25 cellular contexts compared by ENCODE assay signal in the genomic region with DNA sequence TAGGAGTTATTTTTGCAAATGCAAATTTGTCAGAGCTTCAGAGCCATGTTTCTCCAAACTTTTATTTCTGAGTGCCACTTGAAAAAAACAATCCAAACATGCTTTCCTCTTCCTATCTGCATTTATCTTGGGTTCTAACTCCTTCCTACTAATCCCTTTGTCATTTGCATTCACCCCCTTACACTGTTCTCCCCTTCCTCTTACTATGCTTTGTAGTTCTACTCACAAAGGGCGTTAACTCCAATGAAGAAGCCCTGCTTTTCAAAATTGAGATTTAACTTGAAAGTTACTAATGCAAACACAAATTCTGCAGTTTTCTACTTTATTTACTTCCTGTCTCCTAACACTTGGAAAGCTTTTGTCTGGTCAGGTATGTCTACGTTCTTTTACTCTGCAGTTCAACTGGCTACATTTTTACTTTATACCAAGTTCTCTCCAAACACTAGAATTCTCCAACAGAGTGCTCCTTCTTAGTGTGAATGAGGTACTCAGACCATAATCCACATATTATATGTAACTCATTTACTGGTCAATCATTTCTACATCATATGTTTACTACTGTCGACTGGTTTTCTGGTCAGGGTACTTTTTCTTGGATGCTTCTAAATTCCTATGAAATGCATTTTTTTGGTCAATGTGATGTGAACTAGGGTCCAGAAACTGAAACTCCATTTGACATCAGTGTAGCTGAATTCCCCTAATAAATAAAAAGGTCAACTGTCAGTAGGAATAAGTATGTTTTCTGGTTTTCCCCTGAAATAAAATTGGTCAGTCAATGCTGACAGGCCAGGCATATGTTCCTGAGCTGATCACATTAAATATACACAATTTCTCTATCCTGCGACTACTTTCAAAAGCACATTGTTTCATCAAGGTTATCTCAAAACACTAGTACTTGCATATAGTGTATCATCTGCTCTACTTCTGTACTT. TPM values are rescaled to one million over a fixed set of nuclear protein-coding genes. Genes with fewer than 3 reads are reported as not detected.
DNase-seq lines count a peak whose midpoint lies in the region; ATAC-seq and TF ChIP-seq lines count a peak whose summit lies in the region.
"Had no signal": no experiment of that assay in that cellular context is flagged by ENCODE, and none has a peak within 500 bp of the region (broad histone marks: within the 10 kb centered on the region; RNA-seq: fewer than 3 reads in every experiment).

No MANE protein-coding gene starts in this region.

- H3K9me3 ChIP-seq in Caco-2, result no peaks in the 10 kb centered on the region
- H3K9me3 ChIP-seq: body of pancreas, colonic mucosa had no signal

- peak overlapping the region; percentile 6 for H3K27ac Mint-ChIP-seq in T-helper 2 cell treated with Interferon-gamma antibody and Interleukin-4, amounts not matched to agents 5 μg/mL and 100 μg/mL, for 36 hours
- H3K27ac Mint-ChIP-seq in Caco-2 (ENCODE audit: unreplicated experiment) (peak overlapping the region; percentile 23), mesothelial cell of epicardium (peak overlapping the region; percentile 43)
- peak overlapping the region; percentile 73 for H3K27ac Mint-ChIP-seq in activated naive CD8-positive, alpha-beta T cell

- no peaks in the 10 kb centered on the region for H3K27me3 Mint-ChIP-seq in T-helper 2 cell treated with Interferon-gamma antibody and Interleukin-4, amounts not matched to agents 5 μg/mL and 100 μg/mL, for 36 hours (ENCODE audit: low read depth)
- H3K27me3 Mint-ChIP-seq in Caco-2 (ENCODE audit: insufficient read depth, unreplicated experiment) (no peaks in the 10 kb centered on the region), mesothelial cell of epicardium (ENCODE audit: low read depth) (no peaks in the 10 kb centered on the region)
- H3K27me3 Mint-ChIP-seq in activated naive CD8-positive, alpha-beta T cell, result no peaks in the 10 kb centered on the region
- H3K27me3 Mint-ChIP-seq: B cell; naive thymus-derived CD8-positive, alpha-beta T cell had no signal

- H3K27me3 ChIP-seq in Caco-2 (replicated peaks; ENCODE audit: control insufficient read depth, insufficient read depth, low read length), result no peaks in the 10 kb centered on the region
- H3K27me3 ChIP-seq: body of pancreas, colonic mucosa had no signal

- intact Hi-C loops in Caco-2 (cut with micrococcal nuclease; ENCODE audit: unreplicated experiment), result no loop called here

- CTCF ChIA-PET in Caco-2 (lab: Charles Lee), result no interaction called here

- H3K4me3 Mint-ChIP-seq in T-helper 2 cell treated with Interferon-gamma antibody and Interleukin-4, amounts not matched to agents 5 μg/mL and 100 μg/mL, for 36 hours, result no peak overlapping the region
- no peak overlapping the region for H3K4me3 Mint-ChIP-seq in Caco-2 (ENCODE audit: unreplicated experiment)
- peak overlapping the region; percentile 27 for H3K4me3 Mint-ChIP-seq in activated naive CD8-positive, alpha-beta T cell
- H3K4me3 Mint-ChIP-seq in mesothelial cell of epicardium, result no peak overlapping the region
- H3K4me3 Mint-ChIP-seq: B cell; naive thymus-derived CD8-positive, alpha-beta T cell had no signal

- H3K4me3 ChIP-seq in Caco-2 (ENCODE audit: low read depth, low read length), result no peak overlapping the region
- H3K4me3 ChIP-seq: body of pancreas, colonic mucosa, skin epidermis had no signal

- no peaks in the 10 kb centered on the region; the same call in none of the 2 replicates for H3K36me3 ChIP-seq in Caco-2 (ENCODE audit: control insufficient read depth, insufficient read depth, low read length)

- H3K9me3 Mint-ChIP-seq in T-helper 2 cell treated with Interferon-gamma antibody and Interleukin-4, amounts not matched to agents 5 μg/mL and 100 μg/mL, for 36 hours, result no peaks in the 10 kb centered on the region
- H3K9me3 Mint-ChIP-seq in Caco-2 (ENCODE audit: unreplicated experiment) (no peaks in the 10 kb centered on the region), mesothelial cell of epicardium (no peaks in the 10 kb centered on the region)
- no peaks in the 10 kb centered on the region for H3K9me3 Mint-ChIP-seq in activated naive CD8-positive, alpha-beta T cell (ENCODE audit: low read depth)
- H3K9me3 Mint-ChIP-seq: naive thymus-derived CD8-positive, alpha-beta T cell had no signal

- peaks cover 6% of the 10 kb centered on the region for H3K4me1 Mint-ChIP-seq in T-helper 2 cell treated with Interferon-gamma antibody and Interleukin-4, amounts not matched to agents 5 μg/mL and 100 μg/mL, for 36 hours (ENCODE audit: low read depth)
- H3K4me1 Mint-ChIP-seq in Caco-2 (ENCODE audit: low read depth, unreplicated experiment) (peaks cover 32% of the 10 kb centered on the region), mesothelial cell of epicardium (no peaks in the 10 kb centered on the region)
- peaks cover 31% of the 10 kb centered on the region for H3K4me1 Mint-ChIP-seq in activated naive CD8-positive, alpha-beta T cell (ENCODE audit: low read depth)
- H3K4me1 Mint-ChIP-seq: B cell had no signal

- no TSS peak for BruUV-seq in Caco-2 (replicated peaks; lab: Mats Ljungman, UMichigan)

- H3K36me3 Mint-ChIP-seq in T-helper 2 cell treated with Interferon-gamma antibody and Interleukin-4, amounts not matched to agents 5 μg/mL and 100 μg/mL, for 36 hours (ENCODE audit: low read depth), result peaks cover 80% of the 10 kb centered on the region
- peaks cover 98% of the 10 kb centered on the region for H3K36me3 Mint-ChIP-seq in Caco-2 (ENCODE audit: insufficient read depth, unreplicated experiment)
- peaks cover 32% of the 10 kb centered on the region for H3K36me3 Mint-ChIP-seq in activated naive CD8-positive, alpha-beta T cell
- peaks cover 39% of the 10 kb centered on the region for H3K36me3 Mint-ChIP-seq in mesothelial cell of epicardium

- DNase-seq in T-helper 2 cell treated with Interferon-gamma antibody and Interleukin-4, amounts not matched to agents 5 μg/mL and 100 μg/mL, for 36 hours (ENCODE audit: low spot score), result no peak
- no peak for DNase-seq in T-helper 2 cell
- DNase-seq in Caco-2, result no peak
- DNase-seq in mesothelial cell of epicardium (ENCODE audit: low spot score in 2 of 2, unreplicated experiment in 2 of 2), result no peak
- no peak for DNase-seq in omental fat pad (ENCODE audit: low spot score)
- DNase-seq: body of pancreas; colonic mucosa; HCEC 1CT; mammary epithelial cell; naive thymus-derived CD8-positive, alpha-beta T cell; NCI-H1436; PC-3; SHP77 treated with DMSO at 0.1 percent for 48 hours; stimulated activated CD4-positive, alpha-beta T cell treated with anti-CD3 and anti-CD28 coated beads, Interleukin-2, amount 100 ng/mL, for 48 hours; substantia nigra; WERI-Rb-1 had no signal

- POLR2A ChIA-PET in Caco-2 (lab: Charles Lee), result no interaction called here

- ATAC-seq in GM19467 (IDR thresholded peaks at IDR 0.05; ENCODE audit: unreplicated experiment) (no peak), omental fat pad (ENCODE audit: low FRiP score) (no peak), GM21381 (IDR thresholded peaks at IDR 0.05; ENCODE audit: unreplicated experiment) (no peak)
- ATAC-seq: body of pancreas; naive thymus-derived CD8-positive, alpha-beta T cell; PC-3 had no signal

- H3K4me1 ChIP-seq in Caco-2, result no peaks in the 10 kb centered on the region
- H3K4me1 ChIP-seq: body of pancreas, colonic mucosa had no signal

- TF ChIP-seq CTCF in Caco-2 (IDR thresholded peaks at IDR 0.05; ENCODE audit: insufficient read depth in 1 of 2, low read depth in 1 of 2, low read length in 1 of 2, severe bottlenecking in 1 of 2, unreplicated experiment in 1 of 2) (no peak), mesothelial cell of epicardium (IDR thresholded peaks at IDR 0.05; ENCODE audit: unreplicated experiment) (no peak), omental fat pad (IDR thresholded peaks at IDR 0.05) (no peak)

RNA-seq across cellular contexts. Expression of a gene that starts 51.2 kb away (rescaled TPM):
- total RNA-seq in Caco-2 (2022) (not detected in 2 replicates), mesothelial cell of epicardium (not detected in 3 replicates), omental fat pad (under 1 TPM in 1 of 4 donors, not detected in 3; 0.09 TPM)
- total RNA-seq: B cell; body of pancreas; colonic mucosa; fibroblast of villous mesenchyme; kidney epithelial cell; mammary epithelial cell; naive thymus-derived CD8-positive, alpha-beta T cell; PC-3; posterior vena cava; T-helper 1 cell treated with Interleukin-12 subunit alpha and Interleukin-12 subunit beta and Interleukin-4 antibody, amounts not matched to agents 30 ng/mL and 1 ng/mL, for 36 hours had no signal

Comparison
In these comparisons a context has a peak if more than half of its experiments do, and no peak if none do; other contexts are left out.
1. H3K27ac Mint-ChIP-seq: peak in every context shown above with its lines; median percentile 73 in activated naive CD8-positive, alpha-beta T cell; 43 in mesothelial cell of epicardium; 23 in Caco-2; 6 in T-helper 2 cell treated with Interferon-gamma antibody and Interleukin-4, amounts not matched to agents 5 μg/mL and 100 μg/mL, for 36 hours.